ENCODE assay signal across 7 cellular contexts in the genomic region with DNA sequence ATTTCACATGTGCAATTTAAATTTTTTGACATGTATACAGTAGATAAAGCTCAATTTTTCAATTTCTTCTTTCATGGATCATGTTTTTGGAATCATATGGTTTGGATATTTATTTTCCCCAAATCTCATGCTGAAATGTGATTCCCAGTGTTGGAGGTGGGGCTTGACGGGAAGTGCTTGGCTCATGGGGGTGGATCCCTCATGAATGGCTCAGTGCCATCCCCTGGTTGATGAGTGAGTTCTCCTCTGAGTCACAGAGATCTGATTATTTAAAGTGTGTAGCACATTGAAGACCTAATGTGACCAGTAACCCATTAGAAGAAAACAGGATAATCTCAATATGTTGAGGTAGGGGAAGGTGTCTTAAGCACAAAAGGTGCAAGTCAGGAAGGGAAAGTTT. TPM values are rescaled to one million over a fixed set of nuclear protein-coding genes. Genes with fewer than 3 reads are reported as not detected.
DNase-seq lines count a peak whose midpoint lies in the region; ATAC-seq and TF ChIP-seq lines count a peak whose summit lies in the region.

No MANE protein-coding gene starts in this region.

- H3K4me3 ChIP-seq in HUES6 (ENCODE audit: low read depth, low read length) (peak overlapping the region; percentile 69), astrocyte of the spinal cord (ENCODE audit: low read depth, low read length) (peak overlapping the region; percentile 58), iPS-15b (ENCODE audit: low read depth, low read length) (peak overlapping the region; percentile 63), sigmoid colon (peak overlapping the region; percentile 36 to 52 (median 44))

- H3K9ac ChIP-seq in HUES6 (ENCODE audit: low read length) (peak overlapping the region; percentile 70), iPS-15b (ENCODE audit: low read depth, low read length) (no peak overlapping the region)

- 9 to 49% methylated on average over 1 of the region's 1 CpG for WGBS in sigmoid colon, 2 donors

- peaks cover 7% of the 10 kb centered on the region; the same call in 1 of the 2 replicates for H3K27me3 ChIP-seq in HUES6 (ENCODE audit: control insufficient read depth, insufficient read depth, low read length)
- peaks cover 4% of the 10 kb centered on the region for H3K27me3 ChIP-seq in iPS-15b (ENCODE audit: control insufficient read depth, insufficient read depth, low read length)
- no peaks in the 10 kb centered on the region for H3K27me3 ChIP-seq in sigmoid colon

- no peak for ATAC-seq in HG03457 (IDR thresholded peaks at IDR 0.05; ENCODE audit: unreplicated experiment)

- H3K4me1 ChIP-seq in HUES6 (ENCODE audit: control insufficient read depth, insufficient read depth, low read length) (peaks cover 37% of the 10 kb centered on the region), iPS-15b (ENCODE audit: control insufficient read depth, insufficient read depth, low read length) (peaks cover 14% of the 10 kb centered on the region), sigmoid colon (peaks cover 0 to 32% (median 22%) of the 10 kb centered on the region in 4 donors)

- in situ Hi-C loops in astrocyte of the spinal cord (cut with HindIII; ENCODE audit: low sequenced_read_pairs) = no loop called here

- TF ChIP-seq EP300 in sigmoid colon (IDR thresholded peaks at IDR 0.05) = no peak

- no peak for TF ChIP-seq CTCF in astrocyte of the spinal cord (IDR thresholded peaks at IDR 0.05; ENCODE audit: low read depth, low read length)
- TF ChIP-seq CTCF in sigmoid colon (IDR thresholded peaks at IDR 0.05) = no peak

- H3K27ac ChIP-seq in HUES6 (ENCODE audit: low read depth, low read length) (peak overlapping the region; percentile 49; the same call in 1 of the 2 replicates), sigmoid colon (peak overlapping the region; percentile 81 to 86 (median 84))

- intact Hi-C loops in sigmoid colon (cut with DNase I) = loop anchor here (10.0 kb wide), 1 partner anchor 1036 kb away; no protein-coding TSS in a partner anchor

- TF ChIP-seq POLR2A in sigmoid colon (IDR thresholded peaks at IDR 0.05) = no peak

- H3K36me3 ChIP-seq in HUES6 (ENCODE audit: control insufficient read depth, insufficient read depth, low read length) (no peaks in the 10 kb centered on the region), iPS-15b (ENCODE audit: control insufficient read depth, insufficient read depth, low read length) (no peaks in the 10 kb centered on the region), sigmoid colon (no peaks in the 10 kb centered on the region)

- H3K9me3 ChIP-seq in HUES6 (ENCODE audit: control insufficient read depth, insufficient read depth, low read depth, low read length) (no peaks in the 10 kb centered on the region), iPS-15b (ENCODE audit: control insufficient read depth, insufficient read depth, low read length) (no peaks in the 10 kb centered on the region), sigmoid colon (no peaks in the 10 kb centered on the region)

- DNase-seq in astrocyte of the spinal cord (ENCODE audit: low read depth, low spot score) (peak; percentile 95), sigmoid colon (peak; percentile 95), NCI-H524 (lab: John Stamatoyannopoulos, UW) (no peak), DMS79 treated with DMSO at 0.1 percent for 48 hours (lab: John Stamatoyannopoulos, UW) (no peak)

RNA-seq across cellular contexts. Expression of a gene that starts 9.1 kb away (rescaled TPM):
- 10 to 100 TPM; 42.5 to 92.6 (median 60.6) TPM for total RNA-seq in sigmoid colon
- 10 to 100 TPM; 20.1 to 78.4 (median 39.0) TPM for polyA plus RNA-seq in sigmoid colon

Comparison
In these comparisons a context has a peak if more than half of its experiments do, and no peak if none do; other contexts are left out.
1. DNase-seq: peak in astrocyte of the spinal cord (single experiment) and sigmoid colon (single experiment); none in NCI-H524 (0 of 2) and DMS79 treated with DMSO at 0.1 percent for 48 hours (single experiment).
2. Peak in every context shown above with its lines, with median percentiles within 50 percentile points of each other: H3K4me3 ChIP-seq.